ENCODE assay signal across 8 cellular contexts in the genomic region with DNA sequence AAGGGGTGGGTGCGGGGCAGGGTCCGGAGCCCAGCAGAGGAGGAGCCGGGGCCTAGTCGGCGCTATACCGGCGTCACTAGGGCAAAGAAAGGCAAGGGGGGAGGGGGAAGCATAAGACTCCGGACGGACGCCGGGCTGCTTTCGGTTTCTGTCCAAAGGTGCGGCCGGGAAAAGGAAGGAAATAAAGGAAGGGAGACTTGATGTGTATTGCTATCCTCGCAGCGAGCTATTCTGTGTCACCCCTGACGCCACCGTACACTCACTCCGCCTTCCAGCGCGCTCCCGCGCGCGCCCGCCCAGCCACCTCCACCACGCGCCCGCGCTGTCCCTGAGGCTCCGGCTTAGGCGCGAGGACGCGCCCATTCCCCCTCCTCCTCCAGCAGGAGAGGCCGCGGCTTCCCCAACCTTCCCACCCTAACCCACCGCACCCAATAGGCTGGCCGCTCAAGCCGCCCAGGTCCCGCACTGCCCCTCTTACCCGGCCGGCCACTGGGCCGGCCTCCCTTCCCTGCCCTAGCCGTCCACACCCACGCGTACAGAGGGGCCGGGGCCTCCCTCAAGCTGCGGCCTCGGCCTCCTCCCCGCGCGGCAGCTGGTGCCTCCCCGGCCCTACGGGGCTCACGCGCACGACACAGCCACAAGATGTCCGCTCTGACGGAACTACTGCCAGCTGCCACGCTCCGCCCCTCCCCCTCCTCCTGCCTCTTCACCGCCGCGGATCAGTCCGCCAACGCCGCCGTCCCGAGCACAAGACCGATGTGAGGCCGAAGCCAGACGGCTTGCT. TPM values are rescaled to one million over a fixed set of nuclear protein-coding genes. Genes with fewer than 3 reads are reported as not detected.
A peak's percentile ranks its signal among the peaks of the same experiment; 100 is the strongest.
DNase-seq lines count a peak whose midpoint lies in the region; ATAC-seq and TF ChIP-seq lines count a peak whose summit lies in the region.

A gene (minus strand): TSS at position 662 of the 784 bp plus-strand sequence. CDS start 1,043 bp downstream, outside the sequence.

- ATAC-seq in GM18873 (IDR thresholded peaks at IDR 0.05; ENCODE audit: low FRiP score, unreplicated experiment) = peak; percentile 20
- ATAC-seq in HG03159 (IDR thresholded peaks at IDR 0.05; ENCODE audit: unreplicated experiment) = peak; percentile 37
- peak; percentile 49 for ATAC-seq in activated B cell treated with CpG ODN at 0.5 μM for 24 hours (ENCODE audit: low read depth)

- H3K27me3 Mint-ChIP-seq in activated B cell treated with CpG ODN at 0.5 μM for 24 hours = no peaks in the 10 kb centered on the region

- peaks cover 26% of the 10 kb centered on the region for H3K36me3 Mint-ChIP-seq in activated B cell treated with CpG ODN at 0.5 μM for 24 hours (ENCODE audit: low read depth)

- no peaks in the 10 kb centered on the region for H3K9me3 Mint-ChIP-seq in activated B cell treated with CpG ODN at 0.5 μM for 24 hours

- H3K4me1 Mint-ChIP-seq in activated B cell treated with CpG ODN at 0.5 μM for 24 hours = peaks cover 33% of the 10 kb centered on the region

- H3K4me3 Mint-ChIP-seq in activated B cell treated with CpG ODN at 0.5 μM for 24 hours = no peak within 1 kb of the TSS

- POLR2A ChIA-PET in activated B cell treated with CpG ODN at 0.5 μM for 24 hours (lab: Charles Lee) = interaction anchor here (0.8 to 5.5 kb wide), 34 partner anchors 10 to 482 kb away, joined by 3 to 263 read pairs (median 6); a partner anchor contains a TSS

- DNase-seq in AG08395 (ENCODE audit: low spot score) = peak; percentile 61
- peak; percentile 91 for DNase-seq in NCI-H226
- DNase-seq in activated B cell treated with CpG ODN at 0.5 μM for 24 hours = peak; percentile 94
- peak; percentile 93 for DNase-seq in central memory CD4-positive, alpha-beta T cell
- peak; percentile 97 for DNase-seq in islet precursor cell
- DNase-seq in stimulated activated CD4-positive, alpha-beta T cell treated with anti-CD3 and anti-CD28 coated beads, Interleukin-12 subunit alpha, Interleukin-12 subunit beta, amount 100 ng/mL, for 48 hours (ENCODE audit: low read depth in 2 of 3, low spot score in 1 of 3) = peak; percentile 94 to 95 (median 94)

- CTCF ChIA-PET in activated B cell treated with CpG ODN at 0.5 μM for 24 hours (lab: Charles Lee) = interaction anchor here (1.0 to 2.7 kb wide), 5 partner anchors 10 to 264 kb away, joined by 3 to 14 read pairs (median 3); a partner anchor contains a TSS

- intact Hi-C loops in activated B cell treated with CpG ODN at 0.5 μM for 24 hours (cut with micrococcal nuclease) = loop anchor here (1.0 to 10.0 kb wide), 11 partner anchors 18 to 1918 kb away; a partner anchor contains a TSS

- TF ChIP-seq CTCF in activated B cell treated with CpG ODN at 0.5 μM for 24 hours (IDR thresholded peaks at IDR 0.05) = no peak

- no peak within 1 kb of the TSS for H3K27ac Mint-ChIP-seq in activated B cell treated with CpG ODN at 0.5 μM for 24 hours

RNA-seq across cellular contexts. Expression of the gene that starts here (rescaled TPM):
- total RNA-seq in activated B cell treated with CpG ODN at 0.5 μM for 24 hours = 321 and 327 TPM in 2 replicates

Comparison
In these comparisons a context has a peak if more than half of its experiments do, and no peak if none do; other contexts are left out.
1. Peak in every context shown above with its lines: DNase-seq and ATAC-seq.